Comparison of ENCODE assay signal across 2 cellular contexts in genomic region chr12:43273467-43273866, GRCh38.
TF ChIP-seq lines count a peak whose summit lies in the region.

No MANE protein-coding gene starts in this region.

TF ChIP-seq in IMR-90, 13 proteins besides CTCF, POLR2A, EP300 and RAD21:
- TF ChIP-seq MXI1 (IDR thresholded peaks at IDR 0.05; ENCODE audit: borderline replicate concordance, low read depth, low read length), result no peak
- no peak for TF ChIP-seq RFX5 (IDR thresholded peaks at IDR 0.05; ENCODE audit: low read depth, low read length)
- TF ChIP-seq ELK1 (IDR thresholded peaks at IDR 0.05; ENCODE audit: borderline replicate concordance, low read depth, low read length), result no peak
- TF ChIP-seq MAFK (IDR thresholded peaks at IDR 0.05; ENCODE audit: low read depth, low read length), result no peak
- TF ChIP-seq SMC3 (IDR thresholded peaks at IDR 0.05; ENCODE audit: low read depth, low read length), result no peak

TF ChIP-seq in H1, 55 proteins besides CTCF, POLR2A, EP300 and RAD21:
- TF ChIP-seq PHF8 (conservative IDR thresholded peaks at IDR 0.05; ENCODE audit: low read depth, low read length), result no peak
- TF ChIP-seq RNF2 (IDR thresholded peaks at IDR 0.05; ENCODE audit: borderline replicate concordance, low read depth, low read length, missing control alignments, poor library complexity, severe bottlenecking), result no peak
- TF ChIP-seq BRCA1 (IDR thresholded peaks at IDR 0.05; ENCODE audit: low read depth, low read length), result no peak
- no peak for TF ChIP-seq TEAD4 (IDR thresholded peaks at IDR 0.05; ENCODE audit: low read depth, low read length)
- no peak for TF ChIP-seq BACH1 (IDR thresholded peaks at IDR 0.05; ENCODE audit: low read length)
- TF ChIP-seq HDAC2 (IDR thresholded peaks at IDR 0.05; ENCODE audit: borderline replicate concordance in 1 of 2, low read depth in 2 of 2, low read length in 2 of 2), result no peak
- TF ChIP-seq RFX5 (IDR thresholded peaks at IDR 0.05; ENCODE audit: borderline replicate concordance, low read depth, low read length), result no peak
- no peak for TF ChIP-seq KDM5A (IDR thresholded peaks at IDR 0.05; ENCODE audit: low read length)
- TF ChIP-seq KDM4A (IDR thresholded peaks at IDR 0.05; ENCODE audit: low read depth, low read length, severe bottlenecking), result no peak
- no peak for TF ChIP-seq CHD7 (IDR thresholded peaks at IDR 0.05; ENCODE audit: insufficient replicate concordance, low read length)
- no peak for TF ChIP-seq JUND (IDR thresholded peaks at IDR 0.05; ENCODE audit: low read length)
- TF ChIP-seq TBP (IDR thresholded peaks at IDR 0.05; ENCODE audit: low read depth, low read length), result no peak
